In the genomic region with DNA sequence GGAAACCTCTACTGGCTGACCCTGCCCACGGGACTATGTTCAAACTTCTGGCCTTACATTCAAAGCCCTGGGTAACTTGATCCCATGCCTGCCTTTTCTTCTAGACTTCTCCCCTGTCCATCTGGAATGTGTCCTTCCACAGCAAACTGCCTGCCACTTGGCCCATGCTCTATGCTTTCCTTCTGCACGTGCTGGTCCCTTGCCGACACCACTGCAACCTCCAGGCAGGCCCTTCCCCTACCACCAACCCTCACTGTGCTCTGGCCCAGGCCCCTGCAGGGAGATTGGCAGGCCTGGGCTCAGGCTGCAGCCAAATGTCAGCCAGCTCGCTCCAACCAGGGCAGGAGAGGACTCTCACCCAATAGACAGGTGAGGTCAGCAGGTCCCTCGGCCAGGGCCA, we compare ENCODE assay signal across 17 cellular contexts. TPM values are rescaled to one million over a fixed set of nuclear protein-coding genes. Genes with fewer than 3 reads are reported as not detected.
A peak's percentile ranks its signal among the peaks of the same experiment; 100 is the strongest.
DNase-seq lines count a peak whose midpoint lies in the region; TF ChIP-seq lines count a peak whose summit lies in the region.
"Had no signal": no experiment of that assay in that cellular context is flagged by ENCODE, and none has a peak within 500 bp of the region (broad histone marks: within the 10 kb centered on the region; RNA-seq: fewer than 3 reads in every experiment).

No MANE protein-coding gene starts in this region.

- H3K27ac ChIP-seq in muscle layer of colon (ENCODE audit: low read depth, low read length) (peak overlapping the region; percentile 22), suprapubic skin (peak overlapping the region; percentile 63)

- no peak for TF ChIP-seq CTCF in suprapubic skin (IDR thresholded peaks at IDR 0.05)

- H3K4me3 ChIP-seq in muscle layer of colon (ENCODE audit: low read depth in 1 of 2, low read length in 2 of 2) (no peak overlapping the region), suprapubic skin (no peak overlapping the region)
- H3K4me3 ChIP-seq: mucosa of descending colon had no signal

- peak; percentile 28 for DNase-seq in DMS79 (lab: John Stamatoyannopoulos, UW)
- no peak for DNase-seq in DMS79 treated with DMSO at 0.1 percent for 48 hours (lab: John Stamatoyannopoulos, UW)
- DNase-seq in cerebellum (ENCODE audit: low spot score) = peak; percentile 74
- no peak for DNase-seq in suprapubic skin (ENCODE audit: low spot score in 2 of 2)
- DNase-seq in MV-4-11 (lab: John Stamatoyannopoulos, UW) = no peak
- DNase-seq in anterior cingulate cortex (lab: John Stamatoyannopoulos, UW) = no peak
- DNase-seq in stimulated activated CD4-positive, alpha-beta T cell treated with anti-CD3 and anti-CD28 coated beads, Interleukin-4, amount 100 ng/mL, for 4 hours = no peak
- DNase-seq: 8988T; activated CD4-positive, alpha-beta T cell treated with anti-CD3 and anti-CD28 coated beads for 4 hours; activated T-cell treated with anti-CD3 and anti-CD28 coated beads, Interleukin-2, amount 50 U/mL, for 48 hours; effector CD4-positive, alpha-beta T cell; OCI-M1; T-cell had no signal

- no peak overlapping the region for H3K9ac ChIP-seq in muscle layer of colon (ENCODE audit: low read length)

- no peaks in the 10 kb centered on the region for H3K9me3 ChIP-seq in muscle layer of colon (ENCODE audit: low read length)
- no peaks in the 10 kb centered on the region for H3K9me3 ChIP-seq in suprapubic skin
- H3K9me3 ChIP-seq: mucosa of descending colon had no signal

- H3K27me3 ChIP-seq in muscle layer of colon (ENCODE audit: control insufficient read depth in 1 of 2, insufficient read depth in 2 of 2, low read length in 2 of 2) = no peaks in the 10 kb centered on the region
- H3K27me3 ChIP-seq in suprapubic skin = no peaks in the 10 kb centered on the region

- 55% methylated on average over 5 of the region's 5 CpGs for WGBS in suprapubic skin

- H3K36me3 ChIP-seq in muscle layer of colon (ENCODE audit: insufficient read depth, low read length) = peaks cover 38% of the 10 kb centered on the region
- H3K36me3 ChIP-seq in suprapubic skin = peaks cover 49% of the 10 kb centered on the region

- H3K4me1 ChIP-seq in muscle layer of colon (ENCODE audit: insufficient read depth, low read length) (peaks cover 64% of the 10 kb centered on the region), suprapubic skin (peaks cover 76% of the 10 kb centered on the region)

- no peak for TF ChIP-seq POLR2A in suprapubic skin (IDR thresholded peaks at IDR 0.05)

- TF ChIP-seq EP300 in suprapubic skin (IDR thresholded peaks at IDR 0.05) = no peak

RNA-seq across cellular contexts. Expression of a gene that starts 11.0 kb away (rescaled TPM):
- 11.4 TPM for total RNA-seq in cerebellum
- total RNA-seq in suprapubic skin = 100 to 1,000 TPM in 1 of 4 donors, 10 to 100 TPM in 3; 45.6 to 164 (median 69.1) TPM

RNA-seq across cellular contexts. Expression of a gene that starts 25.6 kb away (rescaled TPM):
- total RNA-seq in cerebellum (6.8 TPM), suprapubic skin (10 to 100 TPM; 14.0 to 31.0 (median 23.8) TPM)

RNA-seq across cellular contexts. Expression of a gene that starts 39.0 kb away (rescaled TPM):
- 74.9 TPM for total RNA-seq in cerebellum
- 100 to 1,000 TPM in 3 of 4 donors, 10 to 100 TPM in 1; 90.0 to 134 (median 110) TPM for total RNA-seq in suprapubic skin

RNA-seq across cellular contexts. Expression of a gene that starts 41.4 kb away (rescaled TPM):
- total RNA-seq in cerebellum (not detected), suprapubic skin (not detected)
- total RNA-seq: M059J, mucosa of descending colon, subcutaneous adipose tissue, T-cell had no signal

RNA-seq across cellular contexts. Expression of a gene that starts 48.6 kb away (rescaled TPM):
- total RNA-seq in cerebellum = 7.3 TPM
- total RNA-seq in suprapubic skin = 100 to 1,000 TPM in 3 of 4 donors, 10 to 100 TPM in 1; 47.6 to 182 (median 121) TPM

Comparison
In these comparisons a context has a peak if more than half of its experiments do, and no peak if none do; other contexts are left out.
1. DNase-seq: peak in DMS79 (single experiment) and cerebellum (single experiment); none in DMS79 treated with DMSO at 0.1 percent for 48 hours (single experiment), suprapubic skin (0 of 2), MV-4-11 (single experiment), anterior cingulate cortex (0 of 58) and stimulated activated CD4-positive, alpha-beta T cell treated with anti-CD3 and anti-CD28 coated beads, Interleukin-4, amount 100 ng/mL, for 4 hours (0 of 2).